Comparison of ENCODE assay signal across 1 cellular context in genomic region chr19:48390188-48391099, GRCh38.
A peak's percentile ranks its signal among the peaks of the same experiment; 100 is the strongest.
TF ChIP-seq lines count a peak whose summit lies in the region.

No MANE protein-coding gene starts in this region.

TF ChIP-seq in GM12878, 131 proteins besides CTCF, POLR2A, EP300 and RAD21 (continues in another document):
- no peak for TF ChIP-seq POLR2AphosphoS2 (IDR thresholded peaks at IDR 0.05; ENCODE audit: low read depth, low read length)
- TF ChIP-seq STAT1 (conservative IDR thresholded peaks at IDR 0.05), result no peak
- TF ChIP-seq ATF3 (IDR thresholded peaks at IDR 0.05; ENCODE audit: borderline replicate concordance, extremely low read depth, low read depth, low read length), result no peak
- 0 out of 2 replicates have a peak, but pooled peaks have one; percentile 36 for TF ChIP-seq TCF12 (IDR thresholded peaks at IDR 0.05; ENCODE audit: low read depth, low read length)
- TF ChIP-seq IKZF2 (IDR thresholded peaks at IDR 0.05), result 0 out of 4 replicates have a peak, but pooled peaks of 1 of the 2 experiments have one; percentile 21
- TF ChIP-seq POLR2AphosphoS5 (IDR thresholded peaks at IDR 0.05; ENCODE audit: low read length), result no peak; the same call in 1 of the 2 replicates
- TF ChIP-seq YBX1 (IDR thresholded peaks at IDR 0.05), result no peak
- TF ChIP-seq CBFB (IDR thresholded peaks at IDR 0.05; ENCODE audit: low read depth), result peak; percentile 62; the same call in 1 of the 2 replicates
- TF ChIP-seq KLF5 (IDR thresholded peaks at IDR 0.05; ENCODE audit: partially characterized antibody), result peak; percentile 54
- no peak for TF ChIP-seq MYB (IDR thresholded peaks at IDR 0.05; ENCODE audit: borderline replicate concordance, low read depth, low read length)
- TF ChIP-seq SPI1 (IDR thresholded peaks at IDR 0.05; ENCODE audit: borderline replicate concordance, insufficient read depth, low read depth, low read length), result no peak
- TF ChIP-seq CHD1 (IDR thresholded peaks at IDR 0.05; ENCODE audit: low read depth, low read length), result peak; percentile 92
- no peak for TF ChIP-seq HDAC6 (IDR thresholded peaks at IDR 0.05; ENCODE audit: unreplicated experiment)
- TF ChIP-seq ESRRA (IDR thresholded peaks at IDR 0.05; ENCODE audit: low read length), result no peak
- TF ChIP-seq RELA (IDR thresholded peaks at IDR 0.05; ENCODE audit: borderline replicate concordance, partially characterized antibody), result peak; percentile 16
- TF ChIP-seq ZNF207 (IDR thresholded peaks at IDR 0.05; ENCODE audit: borderline replicate concordance), result no peak
- TF ChIP-seq SMAD1 (IDR thresholded peaks at IDR 0.05; ENCODE audit: low read depth, partially characterized antibody), result no peak
- peak; percentile 29 for TF ChIP-seq ZBTB40 (IDR thresholded peaks at IDR 0.05; ENCODE audit: borderline replicate concordance)
- no peak for TF ChIP-seq WRNIP1 (IDR thresholded peaks at IDR 0.05; ENCODE audit: borderline replicate concordance, low read depth, low read length)
- no peak for TF ChIP-seq REST (IDR thresholded peaks at IDR 0.05; ENCODE audit: low read depth, low read length)
- TF ChIP-seq TCF7 (IDR thresholded peaks at IDR 0.05; ENCODE audit: borderline replicate concordance), result no peak
- TF ChIP-seq FOXK2 (IDR thresholded peaks at IDR 0.05), result no peak
- TF ChIP-seq RAD51 (IDR thresholded peaks at IDR 0.05), result no peak
- no peak for TF ChIP-seq NFIC (IDR thresholded peaks at IDR 0.05; ENCODE audit: low read depth, low read length)
- 0 out of 2 replicates have a peak, but pooled peaks have one; percentile 42 for TF ChIP-seq CHD2 (IDR thresholded peaks at IDR 0.05; ENCODE audit: borderline replicate concordance, low read depth, low read length)
- no peak for TF ChIP-seq SIX5 (IDR thresholded peaks at IDR 0.05; ENCODE audit: low read depth, low read length, severe bottlenecking)
- peak; percentile 97 for TF ChIP-seq SMARCA5 (IDR thresholded peaks at IDR 0.05)
- TF ChIP-seq BMI1 (IDR thresholded peaks at IDR 0.05; ENCODE audit: borderline replicate concordance), result no peak
- TF ChIP-seq MXI1 (IDR thresholded peaks at IDR 0.05; ENCODE audit: low read depth, low read length), result peak; percentile 61; the same call in 1 of the 2 replicates
- TF ChIP-seq NR2F1 (conservative IDR thresholded peaks at IDR 0.05), result peak; percentile 77
- no peak; the same call in 1 of the 2 replicates for TF ChIP-seq CREM (IDR thresholded peaks at IDR 0.05; ENCODE audit: low read depth)
- TF ChIP-seq HDAC2 (IDR thresholded peaks at IDR 0.05), result no peak
- TF ChIP-seq LARP7 (IDR thresholded peaks at IDR 0.05), result peak; percentile 92
- TF ChIP-seq SMC3 (IDR thresholded peaks at IDR 0.05; ENCODE audit: borderline replicate concordance, low read length), result no peak
- peak; percentile 52; the same call in 1 of the 2 replicates for TF ChIP-seq RB1 (IDR thresholded peaks at IDR 0.05; ENCODE audit: borderline replicate concordance)
- no peak for TF ChIP-seq HSF1 (IDR thresholded peaks at IDR 0.05; ENCODE audit: low read depth, low read length)
- TF ChIP-seq BACH1 (IDR thresholded peaks at IDR 0.05; ENCODE audit: borderline replicate concordance), result no peak
- no peak for TF ChIP-seq MTA2 (IDR thresholded peaks at IDR 0.05; ENCODE audit: low read depth)
- TF ChIP-seq MLLT1 (IDR thresholded peaks at IDR 0.05), result 0 out of 2 replicates have a peak, but pooled peaks have one; percentile 53
- no peak for TF ChIP-seq PML (IDR thresholded peaks at IDR 0.05; ENCODE audit: low read length)
- peak; percentile 62; the same call in 1 of the 2 replicates for TF ChIP-seq ZNF687 (IDR thresholded peaks at IDR 0.05)
- no peak for TF ChIP-seq MEF2B (IDR thresholded peaks at IDR 0.05; ENCODE audit: partially characterized antibody, poor library complexity, severe bottlenecking)
- TF ChIP-seq IKZF1 (conservative IDR thresholded peaks at IDR 0.05), result peak; percentile 58; the same call in 1 of the 2 replicates
- TF ChIP-seq PRDM15 (CRISPR knock-in tag; IDR thresholded peaks at IDR 0.05), result no peak
